In genomic region chr7:31204066-31204465, GRCh38 we compare ENCODE assay signal across 26 cellular contexts.
"Had no signal": no experiment of that assay in that cellular context is flagged by ENCODE, and none has a peak within 500 bp of the region (broad histone marks: within the 10 kb centered on the region; RNA-seq: fewer than 3 reads in every experiment).

No MANE protein-coding gene starts in this region.

- DNase-seq: activated CD4-positive, alpha-beta memory T cell treated with anti-CD3 and anti-CD28 coated beads, Interleukin-2, amount 10 ng/mL, durations not matched to agents 7 days and 5 days; activated CD4-positive, alpha-beta T cell treated with anti-CD3 and anti-CD28 coated beads for 1 hour; activated CD4-positive, alpha-beta T cell treated with anti-CD3 and anti-CD28 coated beads for 48 hours; activated CD4-positive, CD25-positive, alpha-beta regulatory T cell; activated CD8-positive, alpha-beta memory T cell treated with anti-CD3 and anti-CD28 coated beads for 24 hours; activated CD8-positive, alpha-beta memory T cell treated with anti-CD3 and anti-CD28 coated beads, Interleukin-2, amount 10 ng/mL, durations not matched to agents 7 days and 5 days; activated CD8-positive, alpha-beta memory T cell treated with anti-CD3 and anti-CD28 coated beads, Interleukin-2, amount 50 U/mL, for 48 hours; activated effector memory CD4-positive, alpha-beta T cell treated with Interleukin-2 at 50 U/mL for 16 hours; activated naive CD4-positive, alpha-beta T cell treated with anti-CD3 and anti-CD28 coated beads, Interleukin-2, amount 10 ng/mL, durations not matched to agents 7 days and 5 days; activated naive CD8-positive, alpha-beta T cell treated with anti-CD3 and anti-CD28 coated beads, Interleukin-2, amount 50 U/mL, for 24 hours; activated T-cell treated with anti-CD3 and anti-CD28 coated beads, Interleukin-2, amount 50 U/mL, for 48 hours; anterior cingulate cortex; caudate nucleus; cerebellar nuclear complex; NCI-H1092 treated with DMSO at 0.1 percent for 48 hours; NCI-H146; NCI-H1930; NCI-H2081 treated with DMSO at 0.1 percent for 48 hours; NCI-H345; NCI-H510A; NCI-H526 treated with DMSO at 0.1 percent for 48 hours; SHP77; SJCRH30; SK-N-SH; WERI-Rb-1 had no signal

- H3K4me3 ChIP-seq: SJCRH30 had no signal

- H3K27ac ChIP-seq: SJCRH30, WERI-Rb-1 had no signal

- ATAC-seq: activated CD8-positive, alpha-beta memory T cell treated with anti-CD3 and anti-CD28 coated beads, Interleukin-2, amount 10 ng/mL, durations not matched to agents 7 days and 5 days; activated naive CD8-positive, alpha-beta T cell treated with anti-CD3 and anti-CD28 coated beads, Interleukin-2, amount 50 U/mL, for 24 hours; Panc1 had no signal
